Comparison of ENCODE assay signal across 7 cellular contexts in genomic region chr2:10813749-10814138, GRCh38. TPM values are rescaled to one million over a fixed set of nuclear protein-coding genes. Genes with fewer than 3 reads are reported as not detected.
A peak's percentile ranks its signal among the peaks of the same experiment; 100 is the strongest.
DNase-seq lines count a peak whose midpoint lies in the region; ATAC-seq, FAIRE-seq and TF ChIP-seq lines count a peak whose summit lies in the region.
"Not testable (repeated sequence)": the region's sequence is repeated elsewhere in the genome, so short reads cannot be mapped to it uniquely, and the experiment has no call there.

No MANE protein-coding gene starts in this region.

- H3K4me2 ChIP-seq in astrocyte (ENCODE audit: low read length); endothelial cell of umbilical vein (ENCODE audit: insufficient read depth, low read length): not testable (repeated sequence)

- H3K4me3 ChIP-seq in CD8-positive, alpha-beta T cell (ENCODE audit: low read depth, low read length); astrocyte (ENCODE audit: insufficient read depth, low read depth, low read length); endothelial cell of umbilical vein (replicated peaks in 1 of 3; ENCODE audit: insufficient read depth in 1 of 3, low read depth in 1 of 3, low read length in 3 of 3); naive thymus-derived CD4-positive, alpha-beta T cell (ENCODE audit: low read length): not testable (repeated sequence)

- H3K9ac ChIP-seq in astrocyte (ENCODE audit: low read length); endothelial cell of umbilical vein (replicated peaks; ENCODE audit: extremely low read depth, insufficient read depth, low read length): not testable (repeated sequence)

- DNase-seq in CD8-positive, alpha-beta T cell; T-cell; activated T-cell treated with anti-CD3 and anti-CD28 coated beads, Interleukin-2, amount 50 U/mL, for 4 hours; astrocyte (ENCODE audit: low read depth); endothelial cell of umbilical vein (ENCODE audit: low read depth, low spot score); naive thymus-derived CD4-positive, alpha-beta T cell; osteocyte (ENCODE audit: extremely low spot score, unreplicated experiment): not testable (repeated sequence)

- CTCF ChIA-PET in CD8-positive, alpha-beta T cell (lab: Charles Lee) = interaction anchor here (1.0 kb wide), 1 partner anchor 316 kb away, joined by 3 read pairs; no protein-coding TSS in a partner anchor
- CTCF ChIA-PET in T-cell (lab: Charles Lee); naive thymus-derived CD4-positive, alpha-beta T cell (lab: Charles Lee): not testable (repeated sequence)
- CTCF ChIA-PET in endothelial cell of umbilical vein (lab: Charles Lee) = interaction anchor here (1.2 to 4.0 kb wide), 3 partner anchors 19 to 771 kb away, joined by 3 to 38 read pairs (median 4); no protein-coding TSS in a partner anchor

- H3K9me1 ChIP-seq in endothelial cell of umbilical vein (replicated peaks; ENCODE audit: control insufficient read depth, extremely low read depth, insufficient read depth, low read length) = not testable (repeated sequence)

- POLR2A ChIA-PET in CD8-positive, alpha-beta T cell (lab: Charles Lee) = interaction anchor here (1.1 kb wide), 1 partner anchor 11 kb away, joined by 4 read pairs; no protein-coding TSS in a partner anchor
- POLR2A ChIA-PET in T-cell (lab: Charles Lee); endothelial cell of umbilical vein (lab: Charles Lee); naive thymus-derived CD4-positive, alpha-beta T cell (lab: Charles Lee): not testable (repeated sequence)

- H3K79me2 ChIP-seq in astrocyte (ENCODE audit: insufficient read depth, low read length) (peaks cover 37% of the 10 kb centered on the region), endothelial cell of umbilical vein (ENCODE audit: control insufficient read depth, insufficient read depth, low read length) (peaks cover 38% of the 10 kb centered on the region)

- H3K4me1 ChIP-seq in CD8-positive, alpha-beta T cell (ENCODE audit: insufficient read depth, low read length) = peaks cover 27% of the 10 kb centered on the region
- H3K4me1 ChIP-seq in astrocyte (ENCODE audit: insufficient read depth, low read length) (peaks cover 14% of the 10 kb centered on the region), endothelial cell of umbilical vein (ENCODE audit: control insufficient read depth, extremely low read depth, insufficient read depth, low read length) (peaks cover 30% of the 10 kb centered on the region)
- peaks cover 9 to 14% of the 10 kb centered on the region in 2 donors for H3K4me1 ChIP-seq in naive thymus-derived CD4-positive, alpha-beta T cell (ENCODE audit: control insufficient read depth in 2 of 2, insufficient read depth in 2 of 2, low read length in 2 of 2)

- not testable (repeated sequence) for BruUV-seq in endothelial cell of umbilical vein (replicated peaks; lab: Mats Ljungman, UMichigan)

- dilution Hi-C loops in endothelial cell of umbilical vein (cut with MboI; ENCODE audit: extremely low pct_ligation_motif_present, low sequenced_read_pairs) = not testable (repeated sequence)

- H3K4me1 Mint-ChIP-seq in CD8-positive, alpha-beta T cell (ENCODE audit: low read depth) = peaks cover 29% of the 10 kb centered on the region
- H3K4me1 Mint-ChIP-seq in T-cell (peaks cover 17 to 31% (median 30%) of the 10 kb centered on the region in 3 donors), astrocyte (ENCODE audit: low read depth, unreplicated experiment) (peaks cover 15% of the 10 kb centered on the region), osteocyte (ENCODE audit: unreplicated experiment) (peaks cover 32% of the 10 kb centered on the region)
- peaks cover 24% of the 10 kb centered on the region for H3K4me1 Mint-ChIP-seq in activated T-cell treated with anti-CD3 and anti-CD28 coated beads, Interleukin-2, amount 50 U/mL, for 4 hours (ENCODE audit: low read depth)
- H3K4me1 Mint-ChIP-seq in naive thymus-derived CD4-positive, alpha-beta T cell = peaks cover 17 to 32% (median 29%) of the 10 kb centered on the region in 7 donors

- not testable (repeated sequence) for H3K9me3 Mint-ChIP-seq in CD8-positive, alpha-beta T cell; T-cell; activated T-cell treated with anti-CD3 and anti-CD28 coated beads, Interleukin-2, amount 50 U/mL, for 4 hours; astrocyte (ENCODE audit: unreplicated experiment); naive thymus-derived CD4-positive, alpha-beta T cell; osteocyte (ENCODE audit: unreplicated experiment)

- not testable (repeated sequence) for H3K36me3 Mint-ChIP-seq in CD8-positive, alpha-beta T cell; T-cell; activated T-cell treated with anti-CD3 and anti-CD28 coated beads, Interleukin-2, amount 50 U/mL, for 4 hours (ENCODE audit: insufficient read depth); astrocyte (ENCODE audit: low read depth, unreplicated experiment); naive thymus-derived CD4-positive, alpha-beta T cell; osteocyte (ENCODE audit: unreplicated experiment)

- H3K36me3 ChIP-seq in CD8-positive, alpha-beta T cell (ENCODE audit: insufficient read depth, low read length); astrocyte (ENCODE audit: insufficient read depth, low read length); endothelial cell of umbilical vein (ENCODE audit: control insufficient read depth in 2 of 2, extremely low read depth in 1 of 2, insufficient read depth in 2 of 2, low read length in 2 of 2); naive thymus-derived CD4-positive, alpha-beta T cell (ENCODE audit: control insufficient read depth in 2 of 3, insufficient read depth in 3 of 3, low read length in 3 of 3): not testable (repeated sequence)

- H2AFZ ChIP-seq in astrocyte (ENCODE audit: low read depth, low read length) = not testable (repeated sequence)
- H2AFZ ChIP-seq in endothelial cell of umbilical vein (ENCODE audit: low read depth, low read length) = peak overlapping the region; percentile 70

- H3K27me3 Mint-ChIP-seq in CD8-positive, alpha-beta T cell (ENCODE audit: low read depth); T-cell; activated T-cell treated with anti-CD3 and anti-CD28 coated beads, Interleukin-2, amount 50 U/mL, for 4 hours (ENCODE audit: low read depth); astrocyte (ENCODE audit: low read depth, unreplicated experiment); osteocyte (ENCODE audit: unreplicated experiment): not testable (repeated sequence)
- H3K27me3 Mint-ChIP-seq in naive thymus-derived CD4-positive, alpha-beta T cell = peaks cover 0 to 22% (median 0%) of the 10 kb centered on the region in 5 donors

- not testable (repeated sequence) for TF ChIP-seq CTCF in CD8-positive, alpha-beta T cell (IDR thresholded peaks at IDR 0.05); astrocyte (IDR thresholded peaks at IDR 0.05; ENCODE audit: insufficient read depth, low read depth, low read length); endothelial cell of umbilical vein (IDR thresholded peaks at IDR 0.05; ENCODE audit: extremely low read depth in 1 of 2, insufficient read depth in 1 of 2, low read depth in 1 of 2, low read length in 2 of 2); osteocyte (IDR thresholded peaks at IDR 0.05)

- H3K4me3 Mint-ChIP-seq in CD8-positive, alpha-beta T cell = peak overlapping the region; percentile 47
- peak overlapping the region; percentile 45 to 89 (median 55) for H3K4me3 Mint-ChIP-seq in T-cell
- H3K4me3 Mint-ChIP-seq in activated T-cell treated with anti-CD3 and anti-CD28 coated beads, Interleukin-2, amount 50 U/mL, for 4 hours = peak overlapping the region; percentile 31
- peak overlapping the region; percentile 47 for H3K4me3 Mint-ChIP-seq in astrocyte (ENCODE audit: unreplicated experiment)
- peak overlapping the region; percentile 38 to 92 (median 54) for H3K4me3 Mint-ChIP-seq in naive thymus-derived CD4-positive, alpha-beta T cell
- peak overlapping the region; percentile 39 for H3K4me3 Mint-ChIP-seq in osteocyte (ENCODE audit: unreplicated experiment)

- H3K9me3 ChIP-seq in CD8-positive, alpha-beta T cell (ENCODE audit: low read length); astrocyte (ENCODE audit: insufficient read depth, low read depth, low read length); endothelial cell of umbilical vein (replicated peaks; ENCODE audit: control insufficient read depth, insufficient read depth, low read length); naive thymus-derived CD4-positive, alpha-beta T cell (ENCODE audit: control insufficient read depth in 2 of 3, low read length in 3 of 3): not testable (repeated sequence)

- not testable (repeated sequence) for ATAC-seq in CD8-positive, alpha-beta T cell; T-cell (replicated peaks in 1 of 4); activated T-cell treated with anti-CD3 and anti-CD28 coated beads, Interleukin-2, amount 50 U/mL, for 4 hours; naive thymus-derived CD4-positive, alpha-beta T cell

- not testable (repeated sequence) for H3K27ac Mint-ChIP-seq in CD8-positive, alpha-beta T cell; T-cell; astrocyte (ENCODE audit: unreplicated experiment); naive thymus-derived CD4-positive, alpha-beta T cell; osteocyte (ENCODE audit: unreplicated experiment)

- not testable (repeated sequence) for H3K27me3 ChIP-seq in CD8-positive, alpha-beta T cell (ENCODE audit: insufficient read depth, low read length); astrocyte (ENCODE audit: insufficient read depth, low read length); endothelial cell of umbilical vein (ENCODE audit: control insufficient read depth in 2 of 2, insufficient read depth in 2 of 2, low read length in 2 of 2); naive thymus-derived CD4-positive, alpha-beta T cell (ENCODE audit: control insufficient read depth in 2 of 2, insufficient read depth in 2 of 2, low read length in 2 of 2)

- not testable (repeated sequence) for H3K27ac ChIP-seq in CD8-positive, alpha-beta T cell (ENCODE audit: low read depth, low read length); astrocyte (ENCODE audit: low read depth, low read length); endothelial cell of umbilical vein (ENCODE audit: insufficient read depth, low read depth, low read length); naive thymus-derived CD4-positive, alpha-beta T cell (ENCODE audit: low read depth, low read length)

- intact Hi-C loops in CD8-positive, alpha-beta T cell (cut with DNase I, micrococcal nuclease) = loop anchor here (5.0 to 10.0 kb wide), 13 partner anchors 126 to 1904 kb away; partner anchors contain the start of genes E2F6 (in 2 of the 2), ODC1 (in 2 of the 2), ADAM17 (in 1 of the 2) and CPSF3 (in 1 of the 2)
- intact Hi-C loops in endothelial cell of umbilical vein (cut with micrococcal nuclease) = loop anchor here (5.0 kb wide), 1 partner anchor 529 kb away; the partner anchor contains the start of gene ROCK2
- intact Hi-C loops in naive thymus-derived CD4-positive, alpha-beta T cell (cut with micrococcal nuclease) = loop anchor here (2.0 to 10.0 kb wide), 11 partner anchors 121 to 1977 kb away; partner anchors contain the start of genes ROCK2 (in 2 of the 2), CPSF3 (in 1 of the 2), HPCAL1 (in 1 of the 2) and ITGB1BP1 (in 1 of the 2)

- peaks cover 31% of the 10 kb centered on the region for H4K20me1 ChIP-seq in astrocyte (ENCODE audit: insufficient read depth, low read length)
- not testable (repeated sequence) for H4K20me1 ChIP-seq in endothelial cell of umbilical vein (replicated peaks; ENCODE audit: control insufficient read depth, extremely low read depth, insufficient read depth, low read length)

- FAIRE-seq in astrocyte (lab: Jason Lieb, UNC); endothelial cell of umbilical vein (lab: Jason Lieb, UNC): not testable (repeated sequence)

- TF ChIP-seq POLR2A in endothelial cell of umbilical vein (IDR thresholded peaks at IDR 0.05; ENCODE audit: low read depth, low read length) = not testable (repeated sequence)

RNA-seq across cellular contexts. Expression of gene PDIA6, which starts 1.2 kb away (rescaled TPM):
- 10 to 100 TPM; 24.4 to 24.8 TPM for total RNA-seq in CD8-positive, alpha-beta T cell
- total RNA-seq in T-cell (10 to 100 TPM; 32.6 to 72.3 (median 50.9) TPM), astrocyte (346 and 358 TPM in 2 replicates), endothelial cell of umbilical vein (424 and 433 TPM in 2 replicates), osteocyte (205 and 219 TPM in 2 replicates)
- 100 to 1,000 TPM; 169 to 241 (median 175) TPM for total RNA-seq in activated T-cell treated with anti-CD3 and anti-CD28 coated beads, Interleukin-2, amount 50 U/mL, for 4 hours
- polyA plus RNA-seq in endothelial cell of umbilical vein = 211 and 335 TPM in 2 replicates
- 355 and 422 TPM in 2 replicates for polyA plus RNA-seq in endothelial cell of umbilical vein (2011; cell fraction: cytosol; rRNA removed)
- polyA plus RNA-seq in endothelial cell of umbilical vein (2011; cell fraction: nucleus; rRNA removed) = 194 and 286 TPM in 2 replicates
- polyA plus RNA-seq in endothelial cell of umbilical vein (2012) = 421 and 422 TPM in 2 replicates
- polyA minus RNA-seq in endothelial cell of umbilical vein = 223 and 225 TPM in 2 replicates
- polyA minus RNA-seq in endothelial cell of umbilical vein (2011; cell fraction: cytosol; rRNA and poly(A)+ RNA removed) = 78.6 TPM
- 41.8 and 50.2 TPM in 2 replicates for polyA minus RNA-seq in endothelial cell of umbilical vein (2011; cell fraction: nucleus; rRNA and poly(A)+ RNA removed)
- total RNA-seq in naive thymus-derived CD4-positive, alpha-beta T cell = 100 to 1,000 TPM in 1 of 5 experiments, 10 to 100 TPM in 4; 24.3 to 173 (median 46.8) TPM
- 10 to 100 TPM; 74.5 to 89.3 TPM for polyA plus RNA-seq in naive thymus-derived CD4-positive, alpha-beta T cell
